Comparison of ENCODE assay signal across 18 cellular contexts in the genomic region with DNA sequence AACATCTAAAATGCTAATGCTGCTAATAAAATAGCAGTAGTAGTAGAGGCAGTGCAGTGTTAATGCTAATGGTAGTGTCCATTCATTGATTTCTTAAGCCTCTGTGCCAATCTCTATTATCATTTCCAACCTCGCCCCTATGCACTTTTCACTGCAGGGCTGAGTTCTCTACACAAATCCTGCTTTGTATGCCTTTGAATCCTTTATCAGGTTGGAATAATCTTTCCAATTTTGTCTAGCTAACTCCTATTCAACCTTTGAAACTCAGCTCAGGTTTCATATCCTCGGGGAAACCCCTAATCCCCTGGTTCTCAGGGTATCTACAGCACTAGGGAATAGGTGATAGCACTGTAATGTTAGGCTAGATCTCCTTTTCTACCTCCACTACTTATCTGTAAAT.
A peak's percentile ranks its signal among the peaks of the same experiment; 100 is the strongest.
DNase-seq lines count a peak whose midpoint lies in the region; ATAC-seq and TF ChIP-seq lines count a peak whose summit lies in the region.
"Had no signal": no experiment of that assay in that cellular context is flagged by ENCODE, and none has a peak within 500 bp of the region (broad histone marks: within the 10 kb centered on the region; RNA-seq: fewer than 3 reads in every experiment).

No MANE protein-coding gene starts in this region.

- H3K9me3 ChIP-seq in OCI-LY3 (ENCODE audit: insufficient read depth, low read length) = no peaks in the 10 kb centered on the region
- H3K9me3 ChIP-seq: A549; BLaER1 treated with 17β-estradiol and CSF1 and Interleukin-3, amounts not matched to agents 10 nM and 100 nM had no signal

- no peak overlapping the region for H2AFZ ChIP-seq in OCI-LY3 (ENCODE audit: low read depth, low read length)

- intact Hi-C loops in activated naive CD4-positive, alpha-beta T cell treated with anti-CD3 and anti-CD28 coated beads for 36 hours (cut with micrococcal nuclease) = loop anchor here (10.0 kb wide), 1 partner anchor 371 kb away; no protein-coding TSS in a partner anchor

- CTCF ChIA-PET in activated naive CD4-positive, alpha-beta T cell treated with anti-CD3 and anti-CD28 coated beads for 36 hours (lab: Charles Lee) = interaction anchor here (0.6 kb wide), 1 partner anchor 520 kb away, joined by 3 read pairs; no protein-coding TSS in a partner anchor
- CTCF ChIA-PET in activated CD8-positive, alpha-beta T cell treated with anti-CD3 and anti-CD28 coated beads, Interleukin-2, amount 10 ng/mL, durations not matched to agents 7 days and 5 days (lab: Charles Lee) = interaction anchor here (0.7 to 1.1 kb wide), 3 partner anchors 10 to 51 kb away, joined by 3 to 4 read pairs (median 3); no protein-coding TSS in a partner anchor

- H3K9me3 Mint-ChIP-seq in activated naive CD4-positive, alpha-beta T cell treated with anti-CD3 and anti-CD28 coated beads, Interleukin-2, amount 50 U/mL, for 24 hours = peaks cover 5% of the 10 kb centered on the region
- H3K9me3 Mint-ChIP-seq in activated naive CD4-positive, alpha-beta T cell treated with anti-CD3 and anti-CD28 coated beads for 36 hours = peaks cover 4% of the 10 kb centered on the region
- H3K9me3 Mint-ChIP-seq in activated CD8-positive, alpha-beta T cell treated with anti-CD3 and anti-CD28 coated beads, Interleukin-2, amount 10 ng/mL, durations not matched to agents 7 days and 5 days (ENCODE audit: insufficient read depth) = peaks cover 11% of the 10 kb centered on the region
- H3K9me3 Mint-ChIP-seq: CD8-positive, alpha-beta memory T cell; IgD-negative memory B cell had no signal

- H3K27ac Mint-ChIP-seq in activated naive CD4-positive, alpha-beta T cell treated with anti-CD3 and anti-CD28 coated beads, Interleukin-2, amount 50 U/mL, for 24 hours = peak overlapping the region; percentile 32
- no peak overlapping the region for H3K27ac Mint-ChIP-seq in activated naive CD4-positive, alpha-beta T cell treated with anti-CD3 and anti-CD28 coated beads for 36 hours
- no peak overlapping the region for H3K27ac Mint-ChIP-seq in activated CD8-positive, alpha-beta T cell treated with anti-CD3 and anti-CD28 coated beads, Interleukin-2, amount 10 ng/mL, durations not matched to agents 7 days and 5 days
- H3K27ac Mint-ChIP-seq: CD8-positive, alpha-beta memory T cell; IgD-negative memory B cell had no signal

- peaks cover 25% of the 10 kb centered on the region for H3K4me1 ChIP-seq in OCI-LY3 (ENCODE audit: low read length)

- no peak for DNase-seq in activated naive CD4-positive, alpha-beta T cell treated with anti-CD3 and anti-CD28 coated beads for 36 hours
- no peak for DNase-seq in left lobe of liver (ENCODE audit: low spot score)
- DNase-seq in activated CD8-positive, alpha-beta T cell treated with anti-CD3 and anti-CD28 coated beads, Interleukin-2, amount 10 ng/mL, durations not matched to agents 7 days and 5 days = no peak
- DNase-seq in activated T-cell treated with anti-CD3 and anti-CD28 coated beads for 4 hours = no peak
- DNase-seq in GM19240 (ENCODE audit: insufficient read length, low spot score) = no peak
- no peak for DNase-seq in D341Med (ENCODE audit: low spot score)
- DNase-seq: CD8-positive, alpha-beta memory T cell; H7; NCI-H1105 treated with DMSO at 0.1 percent for 48 hours; NCI-H187; NCI-H446; NCI-H69 had no signal

- H3K27ac ChIP-seq in OCI-LY3 (ENCODE audit: low read length) = no peak overlapping the region
- H3K27ac ChIP-seq: A549; BLaER1 treated with 17β-estradiol and CSF1 and Interleukin-3, amounts not matched to agents 10 nM and 100 nM had no signal

- H3K4me3 ChIP-seq in OCI-LY3 (ENCODE audit: low read length) = no peak overlapping the region
- H3K4me3 ChIP-seq: A549; BLaER1 treated with 17β-estradiol and CSF1 and Interleukin-3, amounts not matched to agents 10 nM and 100 nM had no signal

- H3K4me1 Mint-ChIP-seq in activated naive CD4-positive, alpha-beta T cell treated with anti-CD3 and anti-CD28 coated beads, Interleukin-2, amount 50 U/mL, for 24 hours = peaks cover 23% of the 10 kb centered on the region
- H3K4me1 Mint-ChIP-seq in activated naive CD4-positive, alpha-beta T cell treated with anti-CD3 and anti-CD28 coated beads for 36 hours (ENCODE audit: low read depth) = peaks cover 22% of the 10 kb centered on the region
- peaks cover 8% of the 10 kb centered on the region for H3K4me1 Mint-ChIP-seq in activated CD8-positive, alpha-beta T cell treated with anti-CD3 and anti-CD28 coated beads, Interleukin-2, amount 10 ng/mL, durations not matched to agents 7 days and 5 days (ENCODE audit: low read depth)

- peak overlapping the region; percentile 20 for H3K4me2 ChIP-seq in OCI-LY3 (ENCODE audit: low read length)

- no peaks in the 10 kb centered on the region for H4K20me1 ChIP-seq in OCI-LY3 (ENCODE audit: insufficient read depth, low read length)
- H4K20me1 ChIP-seq: BLaER1 treated with 17β-estradiol and CSF1 and Interleukin-3, amounts not matched to agents 10 nM and 100 nM had no signal

- ATAC-seq in left lobe of liver = peak; percentile 36
- no peak for ATAC-seq in activated CD8-positive, alpha-beta T cell treated with anti-CD3 and anti-CD28 coated beads, Interleukin-2, amount 10 ng/mL, durations not matched to agents 7 days and 5 days
- ATAC-seq: A549, Panc1 had no signal

- H3K79me2 ChIP-seq in OCI-LY3 (ENCODE audit: low read length) = no peaks in the 10 kb centered on the region

- H3K36me3 ChIP-seq in OCI-LY3 (replicated peaks; ENCODE audit: low read depth, low read length) = no peaks in the 10 kb centered on the region
- H3K36me3 ChIP-seq: BLaER1 treated with 17β-estradiol and CSF1 and Interleukin-3, amounts not matched to agents 10 nM and 100 nM had no signal

- peaks cover 3% of the 10 kb centered on the region for H3K36me3 Mint-ChIP-seq in activated naive CD4-positive, alpha-beta T cell treated with anti-CD3 and anti-CD28 coated beads, Interleukin-2, amount 50 U/mL, for 24 hours
- peaks cover 1% of the 10 kb centered on the region for H3K36me3 Mint-ChIP-seq in activated naive CD4-positive, alpha-beta T cell treated with anti-CD3 and anti-CD28 coated beads for 36 hours (ENCODE audit: low read depth)
- H3K36me3 Mint-ChIP-seq in activated CD8-positive, alpha-beta T cell treated with anti-CD3 and anti-CD28 coated beads, Interleukin-2, amount 10 ng/mL, durations not matched to agents 7 days and 5 days (ENCODE audit: low read depth) = peaks cover 7% of the 10 kb centered on the region
- H3K36me3 Mint-ChIP-seq: CD8-positive, alpha-beta memory T cell had no signal

- POLR2A ChIA-PET in activated CD8-positive, alpha-beta T cell treated with anti-CD3 and anti-CD28 coated beads, Interleukin-2, amount 10 ng/mL, durations not matched to agents 7 days and 5 days (lab: Charles Lee) = no interaction called here

- no peaks in the 10 kb centered on the region for H3K27me3 Mint-ChIP-seq in activated naive CD4-positive, alpha-beta T cell treated with anti-CD3 and anti-CD28 coated beads, Interleukin-2, amount 50 U/mL, for 24 hours
- no peaks in the 10 kb centered on the region for H3K27me3 Mint-ChIP-seq in activated naive CD4-positive, alpha-beta T cell treated with anti-CD3 and anti-CD28 coated beads for 36 hours (ENCODE audit: low read depth)
- no peaks in the 10 kb centered on the region for H3K27me3 Mint-ChIP-seq in activated CD8-positive, alpha-beta T cell treated with anti-CD3 and anti-CD28 coated beads, Interleukin-2, amount 10 ng/mL, durations not matched to agents 7 days and 5 days (ENCODE audit: low read depth)
- H3K27me3 Mint-ChIP-seq: CD8-positive, alpha-beta memory T cell; IgD-negative memory B cell had no signal

- no peaks in the 10 kb centered on the region for H3K27me3 ChIP-seq in OCI-LY3 (ENCODE audit: low read depth, low read length)
- H3K27me3 ChIP-seq: BLaER1 treated with 17β-estradiol and CSF1 and Interleukin-3, amounts not matched to agents 10 nM and 100 nM had no signal

- H3K4me3 Mint-ChIP-seq in activated naive CD4-positive, alpha-beta T cell treated with anti-CD3 and anti-CD28 coated beads, Interleukin-2, amount 50 U/mL, for 24 hours = no peak overlapping the region
- H3K4me3 Mint-ChIP-seq in activated naive CD4-positive, alpha-beta T cell treated with anti-CD3 and anti-CD28 coated beads for 36 hours = no peak overlapping the region
- H3K4me3 Mint-ChIP-seq in activated CD8-positive, alpha-beta T cell treated with anti-CD3 and anti-CD28 coated beads, Interleukin-2, amount 10 ng/mL, durations not matched to agents 7 days and 5 days = no peak overlapping the region
- H3K4me3 Mint-ChIP-seq: CD8-positive, alpha-beta memory T cell; IgD-negative memory B cell had no signal

- H3K9ac ChIP-seq in OCI-LY3 (ENCODE audit: low read length) = no peak overlapping the region
- H3K9ac ChIP-seq: BLaER1 treated with 17β-estradiol and CSF1 and Interleukin-3, amounts not matched to agents 10 nM and 100 nM had no signal

- TF ChIP-seq CTCF in OCI-LY3 (IDR thresholded peaks at IDR 0.05; ENCODE audit: low read depth, low read length) = no peak
